In genomic region chr20:12965212-12965879, GRCh38 we compare ENCODE assay signal across 8 cellular contexts.
"Had no signal": no experiment of that assay in that cellular context is flagged by ENCODE, and none has a peak within 500 bp of the region (broad histone marks: within the 10 kb centered on the region; RNA-seq: fewer than 3 reads in every experiment).

No MANE protein-coding gene starts in this region.

- H3K27ac ChIP-seq: gastroesophageal sphincter, right atrium auricular region, transverse colon had no signal

- H3K27ac Mint-ChIP-seq: activated CD8-positive, alpha-beta memory T cell treated with anti-CD3 and anti-CD28 coated beads, Interleukin-2, amount 10 ng/mL, durations not matched to agents 7 days and 5 days; stimulated activated effector memory CD8-positive, alpha-beta T cell treated with anti-CD3 and anti-CD28 coated beads, Interleukin-12 subunit alpha, Interleukin-12 subunit beta, amount 100 ng/mL, for 72 hours had no signal

- H3K4me1 Mint-ChIP-seq: activated CD8-positive, alpha-beta memory T cell treated with anti-CD3 and anti-CD28 coated beads, Interleukin-2, amount 10 ng/mL, durations not matched to agents 7 days and 5 days; stimulated activated effector memory CD8-positive, alpha-beta T cell treated with anti-CD3 and anti-CD28 coated beads, Interleukin-12 subunit alpha, Interleukin-12 subunit beta, amount 100 ng/mL, for 72 hours had no signal

- H3K9me3 ChIP-seq: gastroesophageal sphincter, right atrium auricular region, transverse colon had no signal

- H3K4me3 ChIP-seq: gastroesophageal sphincter, right atrium auricular region, transverse colon had no signal

- DNase-seq: activated CD4-positive, alpha-beta T cell treated with anti-CD3 and anti-CD28 coated beads, Interleukin-2, amount 50 U/mL, for 48 hours; activated CD8-positive, alpha-beta memory T cell treated with anti-CD3 and anti-CD28 coated beads, Interleukin-2, amount 10 ng/mL, durations not matched to agents 7 days and 5 days; activated T-cell treated with anti-CD3 and anti-CD28 coated beads, Interleukin-2, amount 50 U/mL, for 4 hours; transverse colon had no signal

- H3K36me3 Mint-ChIP-seq: activated CD8-positive, alpha-beta memory T cell treated with anti-CD3 and anti-CD28 coated beads, Interleukin-2, amount 10 ng/mL, durations not matched to agents 7 days and 5 days; stimulated activated effector memory CD8-positive, alpha-beta T cell treated with anti-CD3 and anti-CD28 coated beads, Interleukin-12 subunit alpha, Interleukin-12 subunit beta, amount 100 ng/mL, for 72 hours had no signal

- H3K4me1 ChIP-seq: right atrium auricular region had no signal

- H3K36me3 ChIP-seq: gastroesophageal sphincter, right atrium auricular region, transverse colon had no signal

- H3K27me3 ChIP-seq: gastroesophageal sphincter, right atrium auricular region, transverse colon had no signal

- H3K4me3 Mint-ChIP-seq: activated CD8-positive, alpha-beta memory T cell treated with anti-CD3 and anti-CD28 coated beads, Interleukin-2, amount 10 ng/mL, durations not matched to agents 7 days and 5 days; activated T-cell treated with anti-CD3 and anti-CD28 coated beads, Interleukin-2, amount 50 U/mL, for 4 hours; stimulated activated effector memory CD8-positive, alpha-beta T cell treated with anti-CD3 and anti-CD28 coated beads, Interleukin-12 subunit alpha, Interleukin-12 subunit beta, amount 100 ng/mL, for 72 hours had no signal

- ATAC-seq: activated CD4-positive, CD25-positive, alpha-beta regulatory T cell treated with anti-CD3 and anti-CD28 coated beads, Interleukin-2, amount 50 U/mL, for 24 hours; activated CD8-positive, alpha-beta memory T cell treated with anti-CD3 and anti-CD28 coated beads, Interleukin-2, amount 10 ng/mL, durations not matched to agents 7 days and 5 days; gastroesophageal sphincter; stimulated activated effector memory CD8-positive, alpha-beta T cell treated with anti-CD3 and anti-CD28 coated beads, Interleukin-12 subunit alpha, Interleukin-12 subunit beta, amount 100 ng/mL, for 72 hours had no signal

- H3K9me3 Mint-ChIP-seq: activated T-cell treated with anti-CD3 and anti-CD28 coated beads, Interleukin-2, amount 50 U/mL, for 4 hours had no signal
